Comparison of ENCODE assay signal across 1 cellular context in genomic region chr7:77867208-77867915, GRCh38.
TF ChIP-seq lines count a peak whose summit lies in the region.

No MANE protein-coding gene starts in this region.

TF ChIP-seq in SK-N-SH, 30 proteins besides CTCF, POLR2A, EP300 and RAD21 (continued from another document):
- TF ChIP-seq PBX3 (IDR thresholded peaks at IDR 0.05), result peak; percentile 72
- no peak for TF ChIP-seq ZBTB33 (IDR thresholded peaks at IDR 0.05; ENCODE audit: borderline replicate concordance, low read depth)
- no peak for TF ChIP-seq SMC3 (IDR thresholded peaks at IDR 0.05; ENCODE audit: low read depth, low read length)
- no peak for TF ChIP-seq MAX (IDR thresholded peaks at IDR 0.05; ENCODE audit: low read depth)
- peak; percentile 83 for TF ChIP-seq TCF12 (IDR thresholded peaks at IDR 0.05)
- no peak; the same call in 1 of the 2 replicates for TF ChIP-seq POLR2AphosphoS5 (IDR thresholded peaks at IDR 0.05; ENCODE audit: low read depth, low read length)
- no peak for TF ChIP-seq EZH2phosphoT487 (IDR thresholded peaks at IDR 0.05; ENCODE audit: borderline replicate concordance, low read depth)
- TF ChIP-seq REST (IDR thresholded peaks at IDR 0.05; ENCODE audit: low read depth, low read length), result no peak
- no peak for TF ChIP-seq CHD2 (IDR thresholded peaks at IDR 0.05; ENCODE audit: low read length, partially characterized antibody)
- TF ChIP-seq IRF3 (IDR thresholded peaks at IDR 0.05; ENCODE audit: low read depth, low read length), result no peak
